In genomic region chr10:128373071-128373749, GRCh38 we compare ENCODE assay signal across 12 cellular contexts.
DNase-seq lines count a peak whose midpoint lies in the region; ATAC-seq and TF ChIP-seq lines count a peak whose summit lies in the region.
"Had no signal": no experiment of that assay in that cellular context is flagged by ENCODE, and none has a peak within 500 bp of the region (broad histone marks: within the 10 kb centered on the region; RNA-seq: fewer than 3 reads in every experiment).

No MANE protein-coding gene starts in this region.

- no peaks in the 10 kb centered on the region for H3K36me3 ChIP-seq in upper lobe of right lung

- DNase-seq in upper lobe of right lung: no peak
- DNase-seq in HT-29 (ENCODE audit: low spot score): no peak
- DNase-seq in NOMO-1 treated with dmso at 0.1 percent for 144 hours (lab: John Stamatoyannopoulos, UW; ENCODE audit: unreplicated experiment): no peak
- DNase-seq in stimulated activated naive CD4-positive, alpha-beta T cell treated with Interleukin-2 at 50 U/mL for 16 hours (lab: John Stamatoyannopoulos, UW): no peak
- DNase-seq: NCI-H146, PC-9, trophoblast cell had no signal

- intact Hi-C loops in upper lobe of right lung (cut with DNase I): no loop called here

- H3K4me3 ChIP-seq in upper lobe of right lung: no peak overlapping the region
- H3K4me3 ChIP-seq: PC-9 had no signal

- ATAC-seq in GM18502 (IDR thresholded peaks at IDR 0.05; ENCODE audit: poor library complexity, unreplicated experiment) (peak; percentile 87), GM19372 (IDR thresholded peaks at IDR 0.05; ENCODE audit: low read depth, unreplicated experiment) (peak; percentile 97), HG02798 (IDR thresholded peaks at IDR 0.05; ENCODE audit: poor library complexity, unreplicated experiment) (peak; percentile 89), HG03469 (IDR thresholded peaks at IDR 0.05; ENCODE audit: unreplicated experiment) (peak; percentile 80), upper lobe of right lung (no peak)

- H3K4me1 ChIP-seq in upper lobe of right lung: no peaks in the 10 kb centered on the region

- TF ChIP-seq CTCF in upper lobe of right lung (IDR thresholded peaks at IDR 0.05): no peak

- H3K9me3 ChIP-seq in upper lobe of right lung: no peaks in the 10 kb centered on the region

- no peaks in the 10 kb centered on the region for H3K27me3 ChIP-seq in upper lobe of right lung

- no peak overlapping the region for H3K27ac ChIP-seq in upper lobe of right lung
- H3K27ac ChIP-seq: C4-2B, PC-9 had no signal
